Comparison of ENCODE assay signal across 20 cellular contexts in genomic region chr9:23693374-23693773, GRCh38.
"Had no signal": no experiment of that assay in that cellular context is flagged by ENCODE, and none has a peak within 500 bp of the region (broad histone marks: within the 10 kb centered on the region; RNA-seq: fewer than 3 reads in every experiment).

No MANE protein-coding gene starts in this region.

- H3K27ac ChIP-seq: KMS-11, RWPE1 had no signal

- DNase-seq: MV-4-11, NCI-H1048, NCI-H1105, NCI-H1417, NCI-H1436 treated with DMSO at 0.1 percent for 48 hours, NCI-H1694, NCI-H187 treated with DMSO at 0.1 percent for 48 hours, NCI-H2029 treated with DMSO at 0.1 percent for 48 hours, NCI-H2171 treated with DMSO at 0.1 percent for 48 hours, NCI-H345, NCI-H446 treated with DMSO at 0.1 percent for 48 hours, NCI-H510A treated with DMSO at 0.1 percent for 48 hours, NCI-H526, SHP77, SK-N-SH, SW 1271, T-cell had no signal

- ATAC-seq: K562, T-cell had no signal

- H3K9ac ChIP-seq: KMS-11, SK-N-SH had no signal

- H3K9me3 ChIP-seq: SK-N-SH had no signal

- H3K4me2 ChIP-seq: KMS-11, SK-N-SH had no signal

- H3K4me3 ChIP-seq: K562 had no signal
